ENCODE assay signal across 1 cellular context in the genomic region with DNA sequence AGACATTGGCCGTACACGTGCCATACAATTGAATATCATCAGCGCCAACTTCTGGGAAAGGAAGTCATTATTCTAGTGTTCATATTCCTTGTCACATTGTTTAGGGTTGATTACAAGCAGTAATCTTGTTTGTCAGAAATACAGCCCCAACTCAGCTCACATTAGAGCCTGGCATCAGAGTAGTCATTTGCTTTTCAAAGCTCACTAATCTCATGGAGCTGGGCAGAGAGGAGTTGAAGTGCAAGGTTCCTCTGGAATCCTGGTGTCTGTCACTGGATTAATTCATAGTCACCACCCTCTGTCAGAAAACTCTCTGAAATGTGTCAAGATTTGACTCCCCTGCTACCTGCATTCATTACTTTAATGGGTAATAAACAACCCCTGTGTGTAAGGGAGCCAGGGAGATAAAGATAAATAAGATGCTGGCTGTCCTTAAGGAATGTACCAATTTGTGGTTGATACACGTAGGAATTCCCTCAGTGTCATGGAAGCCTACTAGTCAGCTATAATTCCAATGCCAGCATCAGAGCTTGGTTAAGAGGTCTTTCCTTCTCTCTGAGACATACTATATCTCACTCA.
TF ChIP-seq lines count a peak whose summit lies in the region.

No MANE protein-coding gene starts in this region.

TF ChIP-seq in neural cell, 6 proteins besides CTCF, POLR2A, EP300 and RAD21 (continued from another document):
- no peak for TF ChIP-seq SMC3 (conservative IDR thresholded peaks at IDR 0.05; ENCODE audit: poor library complexity)
